10 cellular contexts compared by ENCODE assay signal in the genomic region with DNA sequence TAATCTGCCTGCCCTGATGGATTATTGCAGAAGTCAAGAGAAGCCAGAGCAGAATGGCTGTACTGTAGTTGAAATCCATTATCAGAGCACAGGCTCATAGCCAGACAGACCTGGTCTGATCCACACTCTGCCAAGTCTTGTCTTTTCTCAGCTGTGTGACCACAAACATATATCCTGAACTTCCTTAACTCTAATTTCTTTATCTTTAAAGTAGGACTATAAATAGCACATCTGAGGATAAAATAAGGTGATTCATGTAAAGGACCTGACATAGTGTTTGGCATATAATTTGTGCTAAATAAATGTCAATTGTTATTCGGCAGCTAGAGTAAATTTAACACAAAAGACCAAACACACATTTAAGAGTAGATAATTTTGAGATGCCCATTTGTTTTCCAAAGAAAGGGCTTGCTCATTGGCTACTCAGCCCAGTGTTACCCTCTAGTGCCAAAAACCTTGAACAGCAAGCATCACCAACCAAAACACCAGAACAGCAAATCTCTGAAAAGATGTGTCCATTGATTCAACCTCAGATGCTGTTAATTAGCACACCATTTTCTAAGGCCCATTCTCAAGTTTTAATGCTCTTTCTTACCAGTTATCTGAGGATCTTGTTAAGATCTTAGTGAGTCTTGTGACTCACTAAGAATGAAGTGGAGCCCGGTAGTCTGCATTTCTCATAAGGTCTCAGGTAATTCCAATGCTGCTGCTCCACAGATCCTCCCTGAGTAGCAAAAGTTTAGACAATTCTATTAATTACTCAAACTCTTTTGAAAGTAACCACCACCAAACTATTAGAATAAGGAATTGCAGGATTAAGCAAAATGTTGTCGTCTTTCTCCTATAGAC.
A peak's percentile ranks its signal among the peaks of the same experiment; 100 is the strongest.
DNase-seq lines count a peak whose midpoint lies in the region; ATAC-seq and TF ChIP-seq lines count a peak whose summit lies in the region.
"Had no signal": no experiment of that assay in that cellular context is flagged by ENCODE, and none has a peak within 500 bp of the region (broad histone marks: within the 10 kb centered on the region; RNA-seq: fewer than 3 reads in every experiment).

No MANE protein-coding gene starts in this region.

- TF ChIP-seq CTCF in cardiac fibroblast (IDR thresholded peaks at IDR 0.05; ENCODE audit: low read depth, low read length), result peak; percentile 72

- no peak overlapping the region for H3K4me3 ChIP-seq in cardiac fibroblast (replicated peaks in 1 of 2; ENCODE audit: low read depth in 2 of 2, low read length in 2 of 2)

- DNase-seq in EL (peak; percentile 18), Kasumi-1 (lab: John Stamatoyannopoulos, UW) (peak; percentile 20 to 41), cardiac fibroblast (ENCODE audit: low read depth in 2 of 2) (peak; percentile 72 to 75), medulla oblongata (ENCODE audit: extremely low spot score) (peak; percentile 61), activated T-cell treated with anti-CD3 and anti-CD28 coated beads for 4 hours (no peak), DMS153 treated with DMSO at 0.1 percent for 48 hours (lab: John Stamatoyannopoulos, UW; ENCODE audit: unreplicated experiment) (no peak)
- DNase-seq: stimulated activated naive CD4-positive, alpha-beta T cell; T-helper 2 cell had no signal

- ATAC-seq in HG03159 (IDR thresholded peaks at IDR 0.05; ENCODE audit: unreplicated experiment), result no peak
- ATAC-seq in GM18519 (IDR thresholded peaks at IDR 0.05; ENCODE audit: low FRiP score, unreplicated experiment), result no peak

Comparison
In these comparisons a context has a peak if more than half of its experiments do, and no peak if none do; other contexts are left out.
1. DNase-seq: peak in EL (single experiment), Kasumi-1 (2 of 2), cardiac fibroblast (2 of 2) and medulla oblongata (single experiment); none in activated T-cell treated with anti-CD3 and anti-CD28 coated beads for 4 hours (single experiment) and DMS153 treated with DMSO at 0.1 percent for 48 hours (single experiment).